ENCODE assay signal across 10 cellular contexts in the genomic region with DNA sequence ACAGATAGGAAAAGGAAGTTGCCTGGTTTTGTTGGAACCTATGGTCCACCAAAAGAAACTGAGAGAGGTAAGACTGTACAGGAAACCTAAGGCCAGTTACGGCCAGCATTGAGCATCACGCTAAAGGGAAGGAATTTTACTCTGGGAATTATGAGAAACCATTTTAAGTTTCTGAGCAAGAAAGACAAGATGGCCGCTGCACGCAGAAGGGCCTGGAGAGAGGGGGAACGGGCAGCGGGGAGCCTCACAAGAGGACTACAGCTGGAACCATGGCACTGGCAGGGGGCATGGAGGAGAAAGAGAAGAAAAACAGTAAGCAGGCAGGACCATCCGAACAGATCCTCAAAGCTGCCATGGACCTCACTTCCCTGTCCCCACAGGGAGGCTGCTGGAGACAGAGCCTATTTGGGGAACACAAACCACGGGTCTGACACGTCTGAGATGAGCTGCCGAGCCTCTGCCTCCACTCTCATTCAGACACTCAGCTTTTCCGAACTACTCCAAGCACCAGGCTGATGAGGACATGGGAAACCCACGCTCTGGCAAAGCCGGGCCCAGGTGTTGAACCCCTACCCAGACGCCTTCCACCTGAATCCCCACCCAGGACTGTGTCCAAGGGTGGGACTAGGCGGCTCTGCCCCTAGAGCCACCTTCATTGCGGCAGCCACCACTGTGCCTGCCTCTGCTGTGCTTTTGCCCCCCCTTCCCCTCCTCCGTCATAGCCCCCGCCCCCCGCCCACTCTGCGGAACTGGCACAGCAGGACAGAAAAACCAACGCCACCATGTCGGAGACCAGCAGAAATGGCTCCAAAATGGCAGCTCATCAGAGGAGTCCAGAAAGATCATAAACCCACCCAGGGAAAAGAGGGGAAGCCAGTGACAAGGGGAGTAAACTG.
DNase-seq lines count a peak whose midpoint lies in the region; ATAC-seq and TF ChIP-seq lines count a peak whose summit lies in the region.
"Had no signal": no experiment of that assay in that cellular context is flagged by ENCODE, and none has a peak within 500 bp of the region (broad histone marks: within the 10 kb centered on the region; RNA-seq: fewer than 3 reads in every experiment).

No MANE protein-coding gene starts in this region.

- POLR2A ChIA-PET in activated CD4-positive, alpha-beta memory T cell treated with anti-CD3 and anti-CD28 coated beads for 36 hours (lab: Charles Lee): no interaction called here
- POLR2A ChIA-PET in activated CD4-positive, alpha-beta memory T cell treated with anti-CD3 and anti-CD28 coated beads, Interleukin-2, amount 10 ng/mL, durations not matched to agents 7 days and 5 days (lab: Charles Lee): interaction anchor here (9.7 kb wide), 1 partner anchor 45 kb away, joined by 151 read pairs; no protein-coding TSS in a partner anchor

- no peak overlapping the region for H3K4me2 ChIP-seq in neuronal stem cell (ENCODE audit: insufficient read depth, low read length, poor library complexity, severe bottlenecking)
- H3K4me2 ChIP-seq: smooth muscle cell had no signal

- H3K36me3 ChIP-seq in right lobe of liver (peaks cover 0 to 41% (median 21%) of the 10 kb centered on the region in 4 donors), neuronal stem cell (replicated peaks in 1 of 2; ENCODE audit: control insufficient read depth in 2 of 2, insufficient read depth in 2 of 2, low read length in 2 of 2) (peaks cover 0 to 35% of the 10 kb centered on the region in 2 donors)

- H3K23ac ChIP-seq in neuronal stem cell (ENCODE audit: low read depth, low read length, poor library complexity): no peak overlapping the region

- H2BK15ac ChIP-seq in neuronal stem cell (ENCODE audit: low read length): no peak overlapping the region

- H3K79me1 ChIP-seq in neuronal stem cell (ENCODE audit: low read depth, low read length): no peaks in the 10 kb centered on the region

- H3K9ac ChIP-seq in neuronal stem cell (ENCODE audit: low read depth, low read length, poor library complexity): no peak overlapping the region

- H4K8ac ChIP-seq in neuronal stem cell (ENCODE audit: low read depth, low read length): no peak overlapping the region

- ATAC-seq in right lobe of liver: no peak

- H2AFZ ChIP-seq in neuronal stem cell (ENCODE audit: low read length): no peak overlapping the region

- H3K4me3 ChIP-seq in right lobe of liver: peak overlapping the region in 2 of 3 donors; percentile 64 to 66
- H3K4me3 ChIP-seq in neuronal stem cell (ENCODE audit: low read length in 2 of 2): no peak overlapping the region
- H3K4me3 ChIP-seq: smooth muscle cell had no signal

- no peak for TF ChIP-seq CTCF in right lobe of liver (IDR thresholded peaks at IDR 0.05)

- H2BK12ac ChIP-seq in neuronal stem cell (ENCODE audit: low read length): no peak overlapping the region

- peaks cover 2% of the 10 kb centered on the region for H3K27me3 Mint-ChIP-seq in activated CD4-positive, alpha-beta memory T cell treated with anti-CD3 and anti-CD28 coated beads for 36 hours
- no peaks in the 10 kb centered on the region for H3K27me3 Mint-ChIP-seq in activated CD4-positive, alpha-beta memory T cell treated with anti-CD3 and anti-CD28 coated beads, Interleukin-2, amount 10 ng/mL, durations not matched to agents 7 days and 5 days
- peaks cover 2% of the 10 kb centered on the region for H3K27me3 Mint-ChIP-seq in activated T-helper 1 cell treated with anti-CD3 and anti-CD28 coated beads, Interleukin-12 subunit alpha, Interleukin-12 subunit beta, Interleukin-2, Interleukin-4 antibody, amounts not matched to agents 30 ng/mL and 10 ng/mL and 1 ng/mL, durations not matched to agents 14 hours and 24 hours and 36 hours (ENCODE audit: insufficient read depth)

- no peak overlapping the region for H4K91ac ChIP-seq in neuronal stem cell (ENCODE audit: low read depth, low read length, poor library complexity)

- no peak overlapping the region for H2BK120ac ChIP-seq in neuronal stem cell (ENCODE audit: low read depth, low read length)

- H3K9me3 Mint-ChIP-seq in activated CD4-positive, alpha-beta memory T cell treated with anti-CD3 and anti-CD28 coated beads for 36 hours: no peaks in the 10 kb centered on the region
- no peaks in the 10 kb centered on the region for H3K9me3 Mint-ChIP-seq in activated CD4-positive, alpha-beta memory T cell treated with anti-CD3 and anti-CD28 coated beads, Interleukin-2, amount 10 ng/mL, durations not matched to agents 7 days and 5 days
- H3K9me3 Mint-ChIP-seq in activated T-helper 1 cell treated with anti-CD3 and anti-CD28 coated beads, Interleukin-12 subunit alpha, Interleukin-12 subunit beta, Interleukin-2, Interleukin-4 antibody, amounts not matched to agents 30 ng/mL and 10 ng/mL and 1 ng/mL, durations not matched to agents 14 hours and 24 hours and 36 hours: no peaks in the 10 kb centered on the region

- H3K27ac ChIP-seq in right lobe of liver: peak overlapping the region in 2 of 3 donors; percentile 22 to 30
- H3K27ac ChIP-seq in temporal lobe (ENCODE audit: low read depth, low read length): peak overlapping the region; percentile 100
- H3K27ac ChIP-seq in neuronal stem cell (replicated peaks; ENCODE audit: low read length): no peak overlapping the region
- H3K27ac ChIP-seq: HL-60 had no signal

- peaks cover 80% of the 10 kb centered on the region for H3K4me1 Mint-ChIP-seq in activated CD4-positive, alpha-beta memory T cell treated with anti-CD3 and anti-CD28 coated beads for 36 hours (ENCODE audit: low read depth)
- peaks cover 68% of the 10 kb centered on the region for H3K4me1 Mint-ChIP-seq in activated CD4-positive, alpha-beta memory T cell treated with anti-CD3 and anti-CD28 coated beads, Interleukin-2, amount 10 ng/mL, durations not matched to agents 7 days and 5 days
- H3K4me1 Mint-ChIP-seq in activated T-helper 1 cell treated with anti-CD3 and anti-CD28 coated beads, Interleukin-12 subunit alpha, Interleukin-12 subunit beta, Interleukin-2, Interleukin-4 antibody, amounts not matched to agents 30 ng/mL and 10 ng/mL and 1 ng/mL, durations not matched to agents 14 hours and 24 hours and 36 hours (ENCODE audit: low read depth): peaks cover 70% of the 10 kb centered on the region

- H3K14ac ChIP-seq in neuronal stem cell (ENCODE audit: low read length): no peak overlapping the region

- no peak overlapping the region for H2BK5ac ChIP-seq in neuronal stem cell (ENCODE audit: low read length)

- H3K27ac Mint-ChIP-seq in activated CD4-positive, alpha-beta memory T cell treated with anti-CD3 and anti-CD28 coated beads for 36 hours: peak overlapping the region; percentile 62
- no peak overlapping the region for H3K27ac Mint-ChIP-seq in activated CD4-positive, alpha-beta memory T cell treated with anti-CD3 and anti-CD28 coated beads, Interleukin-2, amount 10 ng/mL, durations not matched to agents 7 days and 5 days
- peak overlapping the region; percentile 42 for H3K27ac Mint-ChIP-seq in activated T-helper 1 cell treated with anti-CD3 and anti-CD28 coated beads, Interleukin-12 subunit alpha, Interleukin-12 subunit beta, Interleukin-2, Interleukin-4 antibody, amounts not matched to agents 30 ng/mL and 10 ng/mL and 1 ng/mL, durations not matched to agents 14 hours and 24 hours and 36 hours

- H3K4me1 ChIP-seq in right lobe of liver: peaks cover 0 to 75% (median 24%) of the 10 kb centered on the region in 4 donors
- H3K4me1 ChIP-seq in neuronal stem cell (ENCODE audit: control insufficient read depth in 2 of 2, insufficient read depth in 1 of 2, low read depth in 1 of 2, low read length in 2 of 2): peaks cover 0 to 4% of the 10 kb centered on the region in 2 donors

- H3K27me3 ChIP-seq in right lobe of liver: no peaks in the 10 kb centered on the region
- no peaks in the 10 kb centered on the region for H3K27me3 ChIP-seq in neuronal stem cell (ENCODE audit: control insufficient read depth in 3 of 3, insufficient read depth in 3 of 3, low read depth in 1 of 3, low read length in 3 of 3)

- CTCF ChIA-PET in activated CD4-positive, alpha-beta memory T cell treated with anti-CD3 and anti-CD28 coated beads for 36 hours (lab: Charles Lee): interaction anchor here (0.9 to 14.0 kb wide), 3 partner anchors 23 to 64 kb away, joined by 3 to 460 read pairs (median 39); no protein-coding TSS in a partner anchor
- CTCF ChIA-PET in activated CD4-positive, alpha-beta memory T cell treated with anti-CD3 and anti-CD28 coated beads, Interleukin-2, amount 10 ng/mL, durations not matched to agents 7 days and 5 days (lab: Charles Lee): interaction anchor here (1.0 to 3.4 kb wide), 2 partner anchors 24 to 64 kb away, joined by 3 to 19 read pairs; no protein-coding TSS in a partner anchor

- H3K9me3 ChIP-seq in right lobe of liver: no peaks in the 10 kb centered on the region
- H3K9me3 ChIP-seq in neuronal stem cell (replicated peaks in 1 of 2; ENCODE audit: control insufficient read depth in 2 of 2, insufficient read depth in 1 of 2, low read depth in 1 of 2, low read length in 2 of 2): no peaks in the 10 kb centered on the region

- no peak for TF ChIP-seq POLR2A in right lobe of liver (IDR thresholded peaks at IDR 0.05)

- H3K36me3 Mint-ChIP-seq in activated CD4-positive, alpha-beta memory T cell treated with anti-CD3 and anti-CD28 coated beads for 36 hours: peaks cover 38% of the 10 kb centered on the region
- H3K36me3 Mint-ChIP-seq in activated CD4-positive, alpha-beta memory T cell treated with anti-CD3 and anti-CD28 coated beads, Interleukin-2, amount 10 ng/mL, durations not matched to agents 7 days and 5 days (ENCODE audit: low read depth): peaks cover 57% of the 10 kb centered on the region
- peaks cover 34% of the 10 kb centered on the region for H3K36me3 Mint-ChIP-seq in activated T-helper 1 cell treated with anti-CD3 and anti-CD28 coated beads, Interleukin-12 subunit alpha, Interleukin-12 subunit beta, Interleukin-2, Interleukin-4 antibody, amounts not matched to agents 30 ng/mL and 10 ng/mL and 1 ng/mL, durations not matched to agents 14 hours and 24 hours and 36 hours (ENCODE audit: low read depth)

- H3K18ac ChIP-seq in neuronal stem cell (ENCODE audit: low read length): no peak overlapping the region

- no peak for DNase-seq in activated CD4-positive, alpha-beta memory T cell treated with anti-CD3 and anti-CD28 coated beads for 36 hours
- DNase-seq in activated CD4-positive, alpha-beta memory T cell treated with anti-CD3 and anti-CD28 coated beads, Interleukin-2, amount 10 ng/mL, durations not matched to agents 7 days and 5 days: no peak
- no peak for DNase-seq in activated T-helper 1 cell treated with anti-CD3 and anti-CD28 coated beads, Interleukin-12 subunit alpha, Interleukin-12 subunit beta, Interleukin-2, Interleukin-4 antibody, amounts not matched to agents 30 ng/mL and 10 ng/mL and 1 ng/mL, durations not matched to agents 14 hours and 24 hours and 36 hours (ENCODE audit: low spot score)
- peak in 1 of 3 donors; percentile 23 for DNase-seq in right lobe of liver
- DNase-seq in cortex of kidney (lab: John Stamatoyannopoulos, UW): no peak
- DNase-seq in NCI-H226: no peak
- DNase-seq in neuronal stem cell (ENCODE audit: low spot score): no peak

- 87% methylated on average over 12 of the region's 22 CpGs for WGBS in right lobe of liver (ENCODE audit: insufficient coverage, low coverage, low lambda C conversion rate, missing lambda C conversion rate)
- WGBS in neuronal stem cell (ENCODE audit: extremely low coverage in 2 of 2, insufficient read length in 2 of 2, insufficient replicate concordance in 1 of 2), 2 donors: no CpG with 5 or more reads among the region's 22 CpGs

- H2AK5ac ChIP-seq in neuronal stem cell (ENCODE audit: low read depth, low read length): no peak overlapping the region

- no peak overlapping the region for H3K4ac ChIP-seq in neuronal stem cell (ENCODE audit: low read length)

- H3K4me3 Mint-ChIP-seq in activated CD4-positive, alpha-beta memory T cell treated with anti-CD3 and anti-CD28 coated beads for 36 hours: peak overlapping the region; percentile 27
- H3K4me3 Mint-ChIP-seq in activated CD4-positive, alpha-beta memory T cell treated with anti-CD3 and anti-CD28 coated beads, Interleukin-2, amount 10 ng/mL, durations not matched to agents 7 days and 5 days: no peak overlapping the region
- no peak overlapping the region for H3K4me3 Mint-ChIP-seq in activated T-helper 1 cell treated with anti-CD3 and anti-CD28 coated beads, Interleukin-12 subunit alpha, Interleukin-12 subunit beta, Interleukin-2, Interleukin-4 antibody, amounts not matched to agents 30 ng/mL and 10 ng/mL and 1 ng/mL, durations not matched to agents 14 hours and 24 hours and 36 hours

- intact Hi-C loops in activated CD4-positive, alpha-beta memory T cell treated with anti-CD3 and anti-CD28 coated beads for 36 hours (cut with micrococcal nuclease): loop anchor here (10.0 kb wide), 2 partner anchors 896 to 1266 kb away; a partner anchor contains a TSS
- intact Hi-C loops in activated T-helper 1 cell treated with anti-CD3 and anti-CD28 coated beads, Interleukin-12 subunit alpha, Interleukin-12 subunit beta, Interleukin-2, Interleukin-4 antibody, amounts not matched to agents 30 ng/mL and 10 ng/mL and 1 ng/mL, durations not matched to agents 14 hours and 24 hours and 36 hours (cut with micrococcal nuclease): no loop called here
- intact Hi-C loops in right lobe of liver (cut with DNase I): no loop called here

Comparison
In these comparisons a context has a peak if more than half of its experiments do, and no peak if none do; other contexts are left out.
1. H3K4me3 ChIP-seq: peak in right lobe of liver (2 of 3); none in neuronal stem cell (0 of 2).